Comparison of ENCODE assay signal across 8 cellular contexts in genomic region chr11:2886191-2886894, GRCh38. TPM values are rescaled to one million over a fixed set of nuclear protein-coding genes. Genes with fewer than 3 reads are reported as not detected.
DNase-seq lines count a peak whose midpoint lies in the region; ATAC-seq lines count a peak whose summit lies in the region.

No MANE protein-coding gene starts in this region.

- no peaks in the 10 kb centered on the region for H3K9me3 Mint-ChIP-seq in activated T-cell treated with anti-CD3 and anti-CD28 coated beads, Interleukin-2, amount 50 U/mL, for 24 hours
- no peaks in the 10 kb centered on the region for H3K9me3 Mint-ChIP-seq in IgD-negative memory B cell
- H3K9me3 Mint-ChIP-seq in naive thymus-derived CD4-positive, alpha-beta T cell = no peaks in the 10 kb centered on the region

- no peak overlapping the region for H3K27ac Mint-ChIP-seq in activated T-cell treated with anti-CD3 and anti-CD28 coated beads, Interleukin-2, amount 50 U/mL, for 24 hours
- peak overlapping the region in 2 of 3 donors; percentile 31 to 70 for H3K27ac Mint-ChIP-seq in IgD-negative memory B cell
- peak overlapping the region in 7 of 9 donors; percentile 65 to 82 (median 78) for H3K27ac Mint-ChIP-seq in naive thymus-derived CD4-positive, alpha-beta T cell

- H3K27me3 ChIP-seq in naive thymus-derived CD4-positive, alpha-beta T cell (ENCODE audit: control insufficient read depth in 2 of 2, insufficient read depth in 2 of 2, low read length in 2 of 2) = no peaks in the 10 kb centered on the region

- POLR2A ChIA-PET in naive thymus-derived CD4-positive, alpha-beta T cell (lab: Charles Lee) = interaction anchor here (2.1 to 3.9 kb wide), 2 partner anchors 16 to 354 kb away, joined by 9 to 19 read pairs; a partner anchor contains a TSS

- H3K4me3 Mint-ChIP-seq in activated T-cell treated with anti-CD3 and anti-CD28 coated beads, Interleukin-2, amount 50 U/mL, for 24 hours = peak overlapping the region; percentile 36
- peak overlapping the region; percentile 62 to 93 (median 77) for H3K4me3 Mint-ChIP-seq in IgD-negative memory B cell
- peak overlapping the region; percentile 21 to 80 (median 66) for H3K4me3 Mint-ChIP-seq in naive thymus-derived CD4-positive, alpha-beta T cell

- DNase-seq in activated T-cell treated with anti-CD3 and anti-CD28 coated beads, Interleukin-2, amount 50 U/mL, for 24 hours = no peak
- DNase-seq in activated T-cell treated with anti-CD3 and anti-CD28 coated beads, Interleukin-2, amount 50 U/mL, for 1 hour = no peak
- DNase-seq in dermis blood vessel endothelial cell = peak; percentile 36
- DNase-seq in naive thymus-derived CD4-positive, alpha-beta T cell = peak in 2 of 9 donors; percentile 16 to 33
- DNase-seq in activated gamma-delta T cell (lab: John Stamatoyannopoulos, UW) = no peak
- no peak for DNase-seq in G401 (ENCODE audit: low spot score)

- H3K27ac ChIP-seq in naive thymus-derived CD4-positive, alpha-beta T cell (ENCODE audit: low read depth, low read length) = peak overlapping the region; percentile 30

- H3K4me3 ChIP-seq in naive thymus-derived CD4-positive, alpha-beta T cell (ENCODE audit: low read length) = no peak overlapping the region

- in situ Hi-C loops in G401 (cut with HindIII; ENCODE audit: low sequenced_read_pairs) = no loop called here

- no peaks in the 10 kb centered on the region for H3K36me3 Mint-ChIP-seq in activated T-cell treated with anti-CD3 and anti-CD28 coated beads, Interleukin-2, amount 50 U/mL, for 24 hours (ENCODE audit: low read depth)
- no peaks in the 10 kb centered on the region for H3K36me3 Mint-ChIP-seq in IgD-negative memory B cell
- no peaks in the 10 kb centered on the region for H3K36me3 Mint-ChIP-seq in naive thymus-derived CD4-positive, alpha-beta T cell

- CTCF ChIA-PET in naive thymus-derived CD4-positive, alpha-beta T cell (lab: Charles Lee) = interaction anchor here (0.6 to 9.4 kb wide), 3 partner anchors 9 to 353 kb away, joined by 3 to 197 read pairs (median 3); no protein-coding TSS in a partner anchor

- intact Hi-C loops in naive thymus-derived CD4-positive, alpha-beta T cell (cut with micrococcal nuclease) = loop anchor here (5.0 to 10.0 kb wide), 6 partner anchors 106 to 584 kb away; partner anchors contain the start of genes C11orf21 (in 1 of the 2), CD81 (in 1 of the 2), KCNQ1 (in 1 of the 2) and NAP1L4 (in 1 of the 2)

- H3K4me1 Mint-ChIP-seq in activated T-cell treated with anti-CD3 and anti-CD28 coated beads, Interleukin-2, amount 50 U/mL, for 24 hours (ENCODE audit: low read depth) = peaks cover 12% of the 10 kb centered on the region
- peaks cover 0 to 9% (median 3%) of the 10 kb centered on the region in 3 donors for H3K4me1 Mint-ChIP-seq in IgD-negative memory B cell
- H3K4me1 Mint-ChIP-seq in naive thymus-derived CD4-positive, alpha-beta T cell = peaks cover 0 to 36% (median 22%) of the 10 kb centered on the region in 7 donors

- peaks cover 0 to 5% (median 0%) of the 10 kb centered on the region in 3 experiments for H3K36me3 ChIP-seq in naive thymus-derived CD4-positive, alpha-beta T cell (ENCODE audit: control insufficient read depth in 2 of 3, insufficient read depth in 3 of 3, low read length in 3 of 3)

- peaks cover 8 to 13% of the 10 kb centered on the region in 2 donors for H3K4me1 ChIP-seq in naive thymus-derived CD4-positive, alpha-beta T cell (ENCODE audit: control insufficient read depth in 2 of 2, insufficient read depth in 2 of 2, low read length in 2 of 2)

- peaks cover 11% of the 10 kb centered on the region for H3K27me3 Mint-ChIP-seq in activated T-cell treated with anti-CD3 and anti-CD28 coated beads, Interleukin-2, amount 50 U/mL, for 24 hours
- peaks cover 8% of the 10 kb centered on the region for H3K27me3 Mint-ChIP-seq in IgD-negative memory B cell
- H3K27me3 Mint-ChIP-seq in naive thymus-derived CD4-positive, alpha-beta T cell = peaks cover 0 to 38% (median 0%) of the 10 kb centered on the region in 5 donors

- H3K9me3 ChIP-seq in naive thymus-derived CD4-positive, alpha-beta T cell (ENCODE audit: control insufficient read depth in 2 of 3, low read length in 3 of 3) = no peaks in the 10 kb centered on the region

- no peak for ATAC-seq in naive thymus-derived CD4-positive, alpha-beta T cell
- ATAC-seq in HG03025 (IDR thresholded peaks at IDR 0.05; ENCODE audit: low FRiP score, unreplicated experiment) = no peak

RNA-seq across cellular contexts. Expression of gene CDKN1C, which starts 0.8 kb away (rescaled TPM):
- not detected for polyA plus RNA-seq in IgD-negative memory B cell
- total RNA-seq in dermis blood vessel endothelial cell = 37.2 and 53.8 TPM in 2 replicates
- total RNA-seq in naive thymus-derived CD4-positive, alpha-beta T cell = 10 to 100 TPM in 1 of 5 experiments, 1 to 10 TPM in 3, under 1 TPM in 1; 0.53 to 36.0 (median 6.0) TPM
- polyA plus RNA-seq in naive thymus-derived CD4-positive, alpha-beta T cell = under 1 TPM; 0.35 to 0.94 TPM
- 14.0 and 15.6 TPM in 2 replicates for total RNA-seq in G401 (2014; rRNA removed; shearing (Covaris generic))

RNA-seq across cellular contexts. Expression of gene PHLDA2, which starts 42.9 kb away (rescaled TPM):
- not detected for polyA plus RNA-seq in IgD-negative memory B cell
- total RNA-seq in dermis blood vessel endothelial cell = 0.51 and 1.5 TPM in 2 replicates
- total RNA-seq in naive thymus-derived CD4-positive, alpha-beta T cell = 1 to 10 TPM in 3 of 5 experiments, not detected in 2; 2.5 to 7.9 (median 4.5) TPM
- not detected for polyA plus RNA-seq in naive thymus-derived CD4-positive, alpha-beta T cell
- total RNA-seq in G401 (2014; rRNA removed; shearing (Covaris generic)) = 2.2 and 3.1 TPM in 2 replicates
